In the genomic region with DNA sequence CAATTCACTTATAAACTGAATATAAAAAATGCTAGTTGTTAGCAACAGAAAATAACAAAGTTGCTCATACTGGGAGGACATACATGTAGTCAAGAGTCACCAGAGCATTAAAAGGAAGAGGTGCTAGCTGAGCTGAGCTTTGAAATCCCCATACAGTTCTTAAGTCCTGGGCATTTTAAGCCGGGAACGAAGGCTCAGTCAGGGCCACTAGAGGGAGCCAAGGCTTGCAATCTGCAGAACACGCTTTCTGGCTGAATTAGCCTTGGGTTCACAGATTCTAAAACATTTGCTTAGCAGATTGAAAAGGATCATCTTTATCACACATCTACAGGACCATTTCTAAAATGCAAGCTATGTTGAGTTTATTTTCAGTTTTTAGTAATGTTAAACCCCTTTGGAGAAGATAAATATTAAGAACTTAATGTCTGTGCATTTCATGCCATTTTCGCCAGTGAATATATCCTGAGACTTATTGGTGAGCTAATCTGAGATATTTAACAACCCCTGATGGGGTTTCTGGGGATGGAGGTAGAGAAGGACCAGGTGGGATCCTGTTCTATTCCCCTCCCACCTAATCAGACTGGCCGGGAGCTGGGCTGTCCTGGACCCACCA, we compare ENCODE assay signal across 8 cellular contexts. TPM values are rescaled to one million over a fixed set of nuclear protein-coding genes. Genes with fewer than 3 reads are reported as not detected.
DNase-seq lines count a peak whose midpoint lies in the region; ATAC-seq and TF ChIP-seq lines count a peak whose summit lies in the region.

No MANE protein-coding gene starts in this region.

- DNase-seq in GM04504 (ENCODE audit: low read depth) (peak; percentile 42), NCI-H82 (lab: John Stamatoyannopoulos, UW) (peak; percentile 91), esophagus muscularis mucosa (ENCODE audit: extremely low spot score) (no peak), natural killer cell (no peak), superior temporal gyrus (ENCODE audit: extremely low spot score) (peak; percentile 91), posterior vena cava (ENCODE audit: low spot score) (no peak)
- peak; percentile 42 for DNase-seq in activated CD8-positive, alpha-beta memory T cell treated with anti-CD3 and anti-CD28 coated beads, Interleukin-2, amount 50 U/mL, for 4 hours

- peaks cover 6 to 8% of the 10 kb centered on the region in 2 donors for H3K27me3 Mint-ChIP-seq in natural killer cell (ENCODE audit: low read depth in 2 of 2)

- WGBS in esophagus muscularis mucosa, result 34% methylated on average over 5 of the region's 5 CpGs

- H3K4me1 ChIP-seq in esophagus muscularis mucosa, result no peaks in the 10 kb centered on the region

- H3K9me3 Mint-ChIP-seq in natural killer cell, result no peaks in the 10 kb centered on the region

- H3K27ac ChIP-seq in esophagus muscularis mucosa (replicated peaks in 1 of 4), result no peak overlapping the region

- H3K36me3 ChIP-seq in esophagus muscularis mucosa, result no peaks in the 10 kb centered on the region

- intact Hi-C loops in esophagus muscularis mucosa (cut with DNase I), result loop anchor here (5.0 to 10.0 kb wide), 4 partner anchors 314 to 816 kb away; no protein-coding TSS in a partner anchor
- intact Hi-C loops in natural killer cell (cut with micrococcal nuclease), result loop anchor here (10.0 kb wide), 2 partner anchors 374 to 724 kb away; no protein-coding TSS in a partner anchor
- intact Hi-C loops in posterior vena cava (cut with DNase I), result loop anchor here (2.0 to 10.0 kb wide), 6 partner anchors 334 to 1371 kb away; no protein-coding TSS in a partner anchor

- H3K9me3 ChIP-seq in esophagus muscularis mucosa, result no peaks in the 10 kb centered on the region

- H3K27me3 ChIP-seq in esophagus muscularis mucosa, result no peaks in the 10 kb centered on the region

- no peak for TF ChIP-seq POLR2A in esophagus muscularis mucosa (IDR thresholded peaks at IDR 0.05; ENCODE audit: low read depth)

- ATAC-seq in HG03469 (IDR thresholded peaks at IDR 0.05; ENCODE audit: unreplicated experiment), result peak; percentile 58
- ATAC-seq in natural killer cell, result peak in 2 of 3 donors; percentile 47 to 66

- TF ChIP-seq CTCF in esophagus muscularis mucosa (IDR thresholded peaks at IDR 0.05), result peak; percentile 76 to 93 (median 77)
- TF ChIP-seq CTCF in natural killer cell (IDR thresholded peaks at IDR 0.05), result peak; percentile 69

- H3K36me3 Mint-ChIP-seq in natural killer cell, result no peaks in the 10 kb centered on the region

- no peaks in the 10 kb centered on the region for H3K4me1 Mint-ChIP-seq in natural killer cell

- no peak for TF ChIP-seq EP300 in esophagus muscularis mucosa (IDR thresholded peaks at IDR 0.05)

- no peak overlapping the region for H3K4me3 ChIP-seq in esophagus muscularis mucosa

- H3K4me3 Mint-ChIP-seq in natural killer cell, result no peak overlapping the region

- H3K27ac Mint-ChIP-seq in natural killer cell, result no peak overlapping the region

RNA-seq across cellular contexts. Expression of a gene that starts 26.3 kb away (rescaled TPM):
- total RNA-seq in esophagus muscularis mucosa (under 1 TPM; 0.42 to 0.66 (median 0.49) TPM), natural killer cell (under 1 TPM in 1 of 3 donors, not detected in 2; 0.52 TPM), posterior vena cava (1 to 10 TPM; 1.5 to 2.2 TPM)

Comparison
In these comparisons a context has a peak if more than half of its experiments do, and no peak if none do; other contexts are left out.
1. DNase-seq: peak in GM04504 (single experiment), NCI-H82 (single experiment), activated CD8-positive, alpha-beta memory T cell treated with anti-CD3 and anti-CD28 coated beads, Interleukin-2, amount 50 U/mL, for 4 hours (single experiment) and superior temporal gyrus (single experiment); none in esophagus muscularis mucosa (single experiment), natural killer cell (single experiment) and posterior vena cava (single experiment).